1 cellular context compared by ENCODE assay signal in the genomic region with DNA sequence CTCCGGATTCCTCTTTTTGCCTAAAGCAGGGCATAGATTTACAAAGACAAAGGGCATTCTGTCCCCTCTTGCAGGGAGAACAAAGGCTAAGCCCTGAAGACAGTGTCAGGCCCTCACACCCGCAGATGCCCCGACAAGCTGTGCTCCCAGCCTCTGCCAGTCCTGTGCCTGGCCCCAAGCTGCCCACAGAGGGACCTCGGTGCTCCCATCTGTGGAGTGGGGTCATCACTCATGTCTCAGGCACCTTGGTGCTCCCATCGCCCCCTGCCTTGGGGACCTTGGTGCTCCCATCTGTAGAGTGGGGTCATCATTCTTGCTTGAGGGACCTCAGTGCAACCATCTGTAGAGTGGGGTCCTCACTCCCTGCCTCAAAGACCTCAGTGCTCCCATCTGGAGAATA.
TF ChIP-seq lines count a peak whose summit lies in the region.

No MANE protein-coding gene starts in this region.

TF ChIP-seq in HepG2, 621 proteins besides CTCF, POLR2A, EP300 and RAD21:
- TF ChIP-seq MIER2 (CRISPR knock-in tag; IDR thresholded peaks at IDR 0.05): no peak
TF ChIP-seq in HepG2: peak in this region for 0.
